In the genomic region with DNA sequence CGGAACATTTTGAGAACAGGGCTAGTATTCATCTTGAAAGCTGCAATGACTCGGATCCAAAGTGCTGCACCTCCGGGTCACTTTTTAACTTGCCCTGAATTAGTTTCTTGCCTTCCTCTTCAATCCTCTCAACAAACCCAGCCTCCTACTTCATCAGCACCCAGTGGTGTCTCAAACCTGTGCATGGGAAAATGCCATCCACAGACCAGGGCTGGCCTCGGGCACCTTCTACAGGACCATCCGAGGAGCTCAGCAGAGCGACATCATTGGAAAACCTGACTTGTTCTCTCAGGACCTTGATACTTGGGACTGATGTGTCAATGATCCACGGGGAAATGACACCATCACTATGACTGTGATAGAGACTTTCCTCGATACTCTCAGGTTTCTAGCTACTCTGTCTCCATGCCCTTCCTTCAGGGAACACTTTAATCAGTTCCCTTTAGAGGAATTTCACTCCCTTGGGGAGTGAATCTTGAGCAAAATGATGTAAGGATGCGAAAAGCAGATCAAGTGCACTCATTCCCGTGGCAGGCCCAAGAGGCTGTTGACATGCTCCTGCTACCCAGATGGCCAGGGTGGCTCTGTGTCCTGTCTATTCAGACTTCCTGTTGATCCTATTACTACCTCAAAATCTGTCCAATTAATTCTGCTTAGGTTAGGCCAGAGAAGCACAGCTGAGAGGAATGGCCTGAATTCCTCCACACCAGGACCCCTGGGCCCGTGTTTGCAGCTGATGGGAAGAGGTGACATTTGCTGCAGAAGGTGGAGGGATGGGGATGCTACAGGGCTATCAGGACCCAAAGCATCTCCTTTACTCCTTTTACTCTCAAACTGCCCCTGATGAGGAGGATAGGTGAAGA, we compare ENCODE assay signal across 19 cellular contexts.
DNase-seq lines count a peak whose midpoint lies in the region; ATAC-seq and TF ChIP-seq lines count a peak whose summit lies in the region.
"Had no signal": no experiment of that assay in that cellular context is flagged by ENCODE, and none has a peak within 500 bp of the region (broad histone marks: within the 10 kb centered on the region; RNA-seq: fewer than 3 reads in every experiment).

No MANE protein-coding gene starts in this region.

- no peak for ATAC-seq in CD4-positive, alpha-beta T cell (ENCODE audit: poor library complexity)
- ATAC-seq in WTC11 = no peak
- ATAC-seq: PC-3 had no signal

- no peak overlapping the region for H3K27ac ChIP-seq in endodermal cell (ENCODE audit: low read depth, low read length)
- no peak overlapping the region for H3K27ac ChIP-seq in CD4-positive, alpha-beta T cell (ENCODE audit: low read depth, low read length)
- H3K27ac ChIP-seq: SJCRH30 had no signal

- H3K27ac Mint-ChIP-seq in endodermal cell (no peak overlapping the region), osteocyte (ENCODE audit: unreplicated experiment) (no peak overlapping the region), WTC11 (no peak overlapping the region)
- no peak overlapping the region for H3K27ac Mint-ChIP-seq in CD4-positive, alpha-beta T cell

- no peaks in the 10 kb centered on the region for H3K27me3 Mint-ChIP-seq in endodermal cell (ENCODE audit: insufficient read depth)
- peaks cover 10% of the 10 kb centered on the region for H3K27me3 Mint-ChIP-seq in osteocyte (ENCODE audit: unreplicated experiment)
- peaks cover 5% of the 10 kb centered on the region for H3K27me3 Mint-ChIP-seq in CD4-positive, alpha-beta T cell
- H3K27me3 Mint-ChIP-seq in WTC11 (ENCODE audit: low read depth) = no peaks in the 10 kb centered on the region; the same call in 1 of the 2 replicates

- no peak overlapping the region for H3K4me3 ChIP-seq in endodermal cell (ENCODE audit: low read length)
- H3K4me3 ChIP-seq: SJCRH30 had no signal

- POLR2A ChIA-PET in CD4-positive, alpha-beta T cell (lab: Charles Lee) = no interaction called here
- POLR2A ChIA-PET in WTC11 (lab: Charles Lee) = no interaction called here

- H3K9ac ChIP-seq in endodermal cell (ENCODE audit: extremely low read depth, low read length, poor library complexity, severe bottlenecking) = no peak overlapping the region

- H3K9me3 ChIP-seq in endodermal cell (ENCODE audit: control insufficient read depth, low read length) = peaks cover 8% of the 10 kb centered on the region
- no peaks in the 10 kb centered on the region for H3K9me3 ChIP-seq in CD4-positive, alpha-beta T cell (ENCODE audit: control insufficient read depth, low read length)
- H3K9me3 ChIP-seq: SJCRH30 had no signal

- intact Hi-C loops in CD4-positive, alpha-beta T cell (cut with DNase I, micrococcal nuclease) = no loop called here

- H3K9me3 Mint-ChIP-seq in endodermal cell (peaks cover 3% of the 10 kb centered on the region), osteocyte (ENCODE audit: unreplicated experiment) (no peaks in the 10 kb centered on the region), WTC11 (peaks cover 4% of the 10 kb centered on the region; the same call in 1 of the 2 replicates)
- H3K9me3 Mint-ChIP-seq in CD4-positive, alpha-beta T cell = no peaks in the 10 kb centered on the region

- 94 to 95% methylated on average over 9 to 11 of the region's 11 CpGs for WGBS in endodermal cell (ENCODE audit: insufficient coverage in 1 of 2, insufficient read length in 1 of 2), 2 experiments

- H3K36me3 Mint-ChIP-seq in endodermal cell (ENCODE audit: low read depth) (no peaks in the 10 kb centered on the region), osteocyte (ENCODE audit: unreplicated experiment) (no peaks in the 10 kb centered on the region), WTC11 (no peaks in the 10 kb centered on the region)
- no peaks in the 10 kb centered on the region for H3K36me3 Mint-ChIP-seq in CD4-positive, alpha-beta T cell (ENCODE audit: low read depth)

- TF ChIP-seq CTCF in endodermal cell (conservative IDR thresholded peaks at IDR 0.05) (no peak), osteocyte (IDR thresholded peaks at IDR 0.05) (no peak), WTC11 (IDR thresholded peaks at IDR 0.05) (no peak)
- no peak for TF ChIP-seq CTCF in CD4-positive, alpha-beta T cell (IDR thresholded peaks at IDR 0.05)

- peak; percentile 1 for DNase-seq in ELF-1 (ENCODE audit: low read depth, low spot score)
- DNase-seq in NCI-H524 (lab: John Stamatoyannopoulos, UW) = peak; percentile 10 to 62
- DNase-seq in endodermal cell = peak; percentile 51
- DNase-seq in osteocyte (ENCODE audit: extremely low spot score, unreplicated experiment) = peak; percentile 36
- DNase-seq in CD4-positive, alpha-beta T cell = no peak
- DNase-seq in WTC11 (ENCODE audit: low spot score) = no peak
- DNase-seq in NCI-H2107 treated with DMSO at 0.1 percent for 48 hours (lab: John Stamatoyannopoulos, UW; ENCODE audit: unreplicated experiment) = no peak
- DNase-seq: C1 segment of cervical spinal cord, DMS153, H7, IMR-90, Karpas-422, MM.1S, NCI-H1092 treated with DMSO at 0.1 percent for 48 hours, NCI-H1694 treated with DMSO at 0.1 percent for 48 hours, NCI-H2107, NCI-H345, PC-3, SJCRH30 had no signal

- CTCF ChIA-PET in CD4-positive, alpha-beta T cell (lab: Charles Lee) = no interaction called here
- CTCF ChIA-PET in WTC11 (lab: Charles Lee) = interaction anchor here (0.6 to 1.0 kb wide), 2 partner anchors 97 to 172 kb away, joined by 3 read pairs; no protein-coding TSS in a partner anchor

- H3K4me1 Mint-ChIP-seq in endodermal cell = peaks cover 35% of the 10 kb centered on the region
- peaks cover 23% of the 10 kb centered on the region for H3K4me1 Mint-ChIP-seq in osteocyte (ENCODE audit: unreplicated experiment)
- H3K4me1 Mint-ChIP-seq in CD4-positive, alpha-beta T cell (ENCODE audit: low read depth) = no peaks in the 10 kb centered on the region
- H3K4me1 Mint-ChIP-seq in WTC11 = peaks cover 7% of the 10 kb centered on the region; the same call in 1 of the 2 replicates

- no peaks in the 10 kb centered on the region for H3K4me1 ChIP-seq in endodermal cell (ENCODE audit: control insufficient read depth, insufficient read depth, low read length)
- H3K4me1 ChIP-seq: SJCRH30 had no signal

- H3K4me3 Mint-ChIP-seq in endodermal cell = no peak overlapping the region
- no peak overlapping the region for H3K4me3 Mint-ChIP-seq in osteocyte (ENCODE audit: unreplicated experiment)
- H3K4me3 Mint-ChIP-seq in CD4-positive, alpha-beta T cell = no peak overlapping the region
- no peak overlapping the region for H3K4me3 Mint-ChIP-seq in WTC11

- H3K27me3 ChIP-seq in endodermal cell (ENCODE audit: control insufficient read depth, insufficient read depth, low read length, poor library complexity, severe bottlenecking) = no peaks in the 10 kb centered on the region
- H3K27me3 ChIP-seq in CD4-positive, alpha-beta T cell (ENCODE audit: control insufficient read depth, insufficient read depth, low read length) = no peaks in the 10 kb centered on the region
- H3K27me3 ChIP-seq: SJCRH30 had no signal

- no peaks in the 10 kb centered on the region for H3K36me3 ChIP-seq in endodermal cell (ENCODE audit: control insufficient read depth, insufficient read depth, low read length)
- H3K36me3 ChIP-seq: SJCRH30 had no signal

TF ChIP-seq in WTC11, 78 proteins besides CTCF, POLR2A, EP300 and RAD21:
- no peak for TF ChIP-seq MXD4 (CRISPR knock-in tag; IDR thresholded peaks at IDR 0.05; ENCODE audit: borderline replicate concordance)
- no peak for TF ChIP-seq SMAD3 (CRISPR knock-in tag; IDR thresholded peaks at IDR 0.05; ENCODE audit: borderline replicate concordance)
- TF ChIP-seq NR3C1 (CRISPR knock-in tag; conservative IDR thresholded peaks at IDR 0.05; ENCODE audit: low read depth) = no peak
- TF ChIP-seq, protein P1, sequence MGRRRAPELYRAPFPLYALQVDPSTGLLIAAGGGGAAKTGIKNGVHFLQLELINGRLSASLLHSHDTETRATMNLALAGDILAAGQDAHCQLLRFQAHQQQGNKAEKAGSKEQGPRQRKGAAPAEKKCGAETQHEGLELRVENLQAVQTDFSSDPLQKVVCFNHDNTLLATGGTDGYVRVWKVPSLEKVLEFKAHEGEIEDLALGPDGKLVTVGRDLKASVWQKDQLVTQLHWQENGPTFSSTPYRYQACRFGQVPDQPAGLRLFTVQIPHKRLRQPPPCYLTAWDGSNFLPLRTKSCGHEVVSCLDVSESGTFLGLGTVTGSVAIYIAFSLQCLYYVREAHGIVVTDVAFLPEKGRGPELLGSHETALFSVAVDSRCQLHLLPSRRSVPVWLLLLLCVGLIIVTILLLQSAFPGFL (CRISPR knock-in tag; IDR thresholded peaks at IDR 0.05; ENCODE audit: borderline replicate concordance) = no peak
- TF ChIP-seq ATF2 (CRISPR knock-in tag; IDR thresholded peaks at IDR 0.05; ENCODE audit: borderline replicate concordance, low read depth) = no peak
- no peak for TF ChIP-seq PRRX2 (CRISPR knock-in tag; IDR thresholded peaks at IDR 0.05)
- TF ChIP-seq HMGA2 (CRISPR knock-in tag; IDR thresholded peaks at IDR 0.05) = no peak

Comparison
In these comparisons a context has a peak if more than half of its experiments do, and no peak if none do; other contexts are left out.
1. DNase-seq: peak in ELF-1 (single experiment), NCI-H524 (2 of 2), endodermal cell (single experiment) and osteocyte (single experiment); none in CD4-positive, alpha-beta T cell (0 of 10), WTC11 (single experiment) and NCI-H2107 treated with DMSO at 0.1 percent for 48 hours (single experiment).